In the genomic region with DNA sequence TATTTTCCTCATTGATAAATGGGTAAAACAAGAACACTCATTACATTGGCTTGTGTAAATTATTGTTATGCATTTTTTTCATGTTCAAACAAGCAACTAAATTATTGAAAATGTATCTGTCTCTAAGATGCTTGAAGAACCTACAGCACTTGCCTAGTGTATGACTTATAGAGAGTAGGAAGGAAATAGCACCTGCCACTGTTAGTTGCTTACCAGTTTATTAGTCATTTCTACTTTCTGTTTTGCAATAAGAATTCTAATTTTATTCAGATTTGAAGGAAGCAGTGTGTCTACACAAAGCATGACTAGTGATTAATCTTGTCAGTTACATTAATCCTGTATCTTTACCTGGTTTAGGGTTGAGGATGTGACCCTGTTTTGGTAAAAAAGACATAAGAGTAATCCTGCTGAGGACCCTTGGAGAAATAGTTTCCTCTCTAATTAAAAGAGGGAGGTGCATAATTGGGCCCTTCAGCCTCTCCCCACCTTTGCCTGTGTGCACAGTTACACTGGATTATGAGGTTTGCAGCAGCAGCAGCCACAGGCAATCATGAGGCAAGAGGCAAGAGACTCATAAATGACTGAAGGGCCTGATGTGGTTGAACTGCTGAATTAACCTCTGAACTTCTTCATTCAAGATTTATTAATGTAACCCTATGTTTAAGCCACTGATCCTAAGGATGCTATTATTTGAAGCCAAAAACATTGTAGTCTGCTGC, we compare ENCODE assay signal across 1 cellular context.
TF ChIP-seq lines count a peak whose summit lies in the region.

No MANE protein-coding gene starts in this region.

TF ChIP-seq in GM12878, 131 proteins besides CTCF, POLR2A, EP300 and RAD21 (continued from another document):
- TF ChIP-seq ATF2 (IDR thresholded peaks at IDR 0.05; ENCODE audit: low read length) (no peak), KLF5 (IDR thresholded peaks at IDR 0.05; ENCODE audit: partially characterized antibody) (no peak), PAX5 (IDR thresholded peaks at IDR 0.05; ENCODE audit: borderline replicate concordance, low read depth, low read length) (no peak), SRF (IDR thresholded peaks at IDR 0.05; ENCODE audit: low read depth in 2 of 2, low read length in 2 of 2) (no peak), CHD4 (IDR thresholded peaks at IDR 0.05) (no peak)
- TF ChIP-seq, protein P1, sequence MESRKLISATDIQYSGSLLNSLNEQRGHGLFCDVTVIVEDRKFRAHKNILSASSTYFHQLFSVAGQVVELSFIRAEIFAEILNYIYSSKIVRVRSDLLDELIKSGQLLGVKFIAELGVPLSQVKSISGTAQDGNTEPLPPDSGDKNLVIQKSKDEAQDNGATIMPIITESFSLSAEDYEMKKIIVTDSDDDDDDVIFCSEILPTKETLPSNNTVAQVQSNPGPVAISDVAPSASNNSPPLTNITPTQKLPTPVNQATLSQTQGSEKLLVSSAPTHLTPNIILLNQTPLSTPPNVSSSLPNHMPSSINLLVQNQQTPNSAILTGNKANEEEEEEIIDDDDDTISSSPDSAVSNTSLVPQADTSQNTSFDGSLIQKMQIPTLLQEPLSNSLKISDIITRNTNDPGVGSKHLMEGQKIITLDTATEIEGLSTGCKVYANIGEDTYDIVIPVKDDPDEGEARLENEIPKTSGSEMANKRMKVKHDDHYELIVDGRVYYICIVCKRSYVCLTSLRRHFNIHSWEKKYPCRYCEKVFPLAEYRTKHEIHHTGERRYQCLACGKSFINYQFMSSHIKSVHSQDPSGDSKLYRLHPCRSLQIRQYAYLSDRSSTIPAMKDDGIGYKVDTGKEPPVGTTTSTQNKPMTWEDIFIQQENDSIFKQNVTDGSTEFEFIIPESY (IDR thresholded peaks at IDR 0.05), result no peak
TF ChIP-seq in GM12878: peak in this region for 0.
